In the genomic region with DNA sequence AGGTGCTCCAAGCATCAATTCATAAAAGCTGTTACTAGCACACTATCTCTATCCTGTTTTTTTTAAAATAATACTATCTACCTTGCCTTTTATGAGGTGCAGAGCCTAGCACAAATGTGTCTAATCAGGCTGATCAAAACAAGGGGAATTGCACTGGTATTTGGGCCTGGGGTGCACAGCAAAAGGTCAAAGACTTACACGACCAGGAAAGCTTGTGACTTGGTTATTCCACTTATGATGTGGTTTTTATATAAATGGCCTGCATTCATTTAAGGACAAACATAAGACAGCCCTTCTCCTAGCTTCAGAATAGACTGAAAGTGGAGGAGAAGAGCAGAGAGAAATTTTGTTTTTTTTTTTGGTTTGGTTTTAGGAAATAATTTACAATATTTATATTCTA, we compare ENCODE assay signal across 18 cellular contexts.
A peak's percentile ranks its signal among the peaks of the same experiment; 100 is the strongest.
DNase-seq lines count a peak whose midpoint lies in the region; ATAC-seq and TF ChIP-seq lines count a peak whose summit lies in the region.
"Had no signal": no experiment of that assay in that cellular context is flagged by ENCODE, and none has a peak within 500 bp of the region (broad histone marks: within the 10 kb centered on the region; RNA-seq: fewer than 3 reads in every experiment).

No MANE protein-coding gene starts in this region.

- H3F3A ChIP-seq in MM.1S (ENCODE audit: insufficient read depth, low read length): peaks cover 14% of the 10 kb centered on the region

- H3K4me1 ChIP-seq in HCT116 (ENCODE audit: control insufficient read depth in 1 of 2, insufficient read depth in 2 of 2, low read length in 2 of 2): peaks cover 17 to 46% of the 10 kb centered on the region in 2 experiments
- H3K4me1 ChIP-seq in MM.1S (ENCODE audit: low read length): peaks cover 66% of the 10 kb centered on the region
- H3K4me1 ChIP-seq: BE2C had no signal

- H3K9me2 ChIP-seq in HCT116 (ENCODE audit: insufficient read depth) (no peaks in the 10 kb centered on the region), MM.1S (replicated peaks; ENCODE audit: insufficient read depth, low read length) (no peaks in the 10 kb centered on the region)

- H3K27ac ChIP-seq in HCT116 (ENCODE audit: low read depth, low read length): no peak overlapping the region; the same call in 1 of the 2 replicates
- H3K27ac ChIP-seq in MM.1S (ENCODE audit: low read length): no peak overlapping the region
- H3K27ac ChIP-seq in VCaP: peak overlapping the region; percentile 3; the same call in 1 of the 2 replicates

- no TSS peak for BruUV-seq in HCT116 (replicated peaks; lab: Mats Ljungman, UMichigan)

- intact Hi-C loops in HCT116 (cut with micrococcal nuclease): loop anchor here (5.0 kb wide), 1 partner anchor 83 kb away; no protein-coding TSS in a partner anchor

- RAD21 ChIA-PET in HCT116 (lab: Charles Lee; ENCODE audit: low non-redundant PET in 1 of 2, low total read pairs in 2 of 2, uncharacterized antibody in 2 of 2, unreplicated experiment in 2 of 2): interaction anchor here in 1 of 2 experiments (1.2 kb wide), 1 partner anchor 11 kb away, joined by 3 read pairs; no protein-coding TSS in a partner anchor

- H2AFZ ChIP-seq in HCT116 (ENCODE audit: low read depth, low read length, poor library complexity, severe bottlenecking) (peak overlapping the region; percentile 79), MM.1S (ENCODE audit: low read length) (no peak overlapping the region)

- POLR2A ChIA-PET in HCT116 (lab: Charles Lee): interaction anchor here (1.0 to 1.2 kb wide), 4 partner anchors 60 to 178 kb away, joined by 3 to 4 read pairs (median 4); no protein-coding TSS in a partner anchor

- H3K79me2 ChIP-seq in HCT116 (ENCODE audit: insufficient read depth, low read length): no peaks in the 10 kb centered on the region
- no peaks in the 10 kb centered on the region for H3K79me2 ChIP-seq in MM.1S (ENCODE audit: low read length)

- no peak for TF ChIP-seq RAD21 in HCT116 (IDR thresholded peaks at IDR 0.05; ENCODE audit: low read depth)

- H3K9me3 ChIP-seq in HCT116 (ENCODE audit: control insufficient read depth in 1 of 2, insufficient read depth in 1 of 2, low read depth in 1 of 2, low read length in 2 of 2) (no peaks in the 10 kb centered on the region; a peak in 1 of 4 replicates), MM.1S (replicated peaks; ENCODE audit: insufficient read depth, low read length) (no peaks in the 10 kb centered on the region)
- H3K9me3 ChIP-seq: BE2C had no signal

- no peaks in the 10 kb centered on the region for H3K27me3 ChIP-seq in HCT116 (ENCODE audit: insufficient read depth, low read length)
- no peaks in the 10 kb centered on the region for H3K27me3 ChIP-seq in MM.1S (replicated peaks; ENCODE audit: insufficient read depth, low read length)
- H3K27me3 ChIP-seq: BE2C; BLaER1 treated with 17β-estradiol and CSF1 and Interleukin-3, amounts not matched to agents 10 nM and 100 nM had no signal

- DNase-seq in HCT116 (ENCODE audit: low read depth, low spot score) (no peak), MM.1S (peak; percentile 5), GOT3 (lab: John Stamatoyannopoulos, UW) (no peak)
- DNase-seq: 8988T; ACHN; BE2C; CD4-positive, alpha-beta T cell; CD8-positive, alpha-beta memory T cell; DMS 273 treated with DMSO at 0.1 percent for 48 hours; DMS79; EL; GF-D8; H9 had no signal

- no peak for TF ChIP-seq CTCF in HCT116 (IDR thresholded peaks at IDR 0.05 in 2 of 3, conservative IDR thresholded peaks at IDR 0.05 in 1 of 3; ENCODE audit: borderline replicate concordance in 1 of 3, insufficient read depth in 1 of 3, low read depth in 2 of 3, low read length in 2 of 3)
- no peak for TF ChIP-seq CTCF in MM.1S (IDR thresholded peaks at IDR 0.05; ENCODE audit: low read length)
- TF ChIP-seq CTCF in VCaP (conservative IDR thresholded peaks at IDR 0.05): no peak

- H3K4me3 ChIP-seq in HCT116 (replicated peaks in 1 of 2; ENCODE audit: low read depth in 1 of 2, low read length in 2 of 2): no peak overlapping the region
- H3K4me3 ChIP-seq in MM.1S (ENCODE audit: low read length): no peak overlapping the region
- H3K4me3 ChIP-seq: A549; BLaER1 treated with 17β-estradiol and CSF1 and Interleukin-3, amounts not matched to agents 10 nM and 100 nM had no signal

- CTCF ChIA-PET in HCT116 (lab: Charles Lee): interaction anchor here (0.7 to 3.9 kb wide), 8 partner anchors 9 to 193 kb away, joined by 3 to 38 read pairs (median 6); no protein-coding TSS in a partner anchor

- H3K4me2 ChIP-seq in HCT116 (ENCODE audit: low read length): no peak overlapping the region
- no peak overlapping the region for H3K4me2 ChIP-seq in MM.1S (ENCODE audit: low read depth, low read length)

- no peaks in the 10 kb centered on the region for H3K36me3 ChIP-seq in HCT116 (ENCODE audit: control insufficient read depth in 1 of 2, insufficient read depth in 2 of 2, low read length in 2 of 2)
- H3K36me3 ChIP-seq in MM.1S (replicated peaks; ENCODE audit: insufficient read depth, low read length): no peaks in the 10 kb centered on the region
- H3K36me3 ChIP-seq: BE2C had no signal

- no peak for TF ChIP-seq POLR2A in HCT116 (IDR thresholded peaks at IDR 0.05; ENCODE audit: borderline replicate concordance, extremely low read depth, insufficient read depth, insufficient read length)

- ATAC-seq in HCT116 (no peak), HG02763 (IDR thresholded peaks at IDR 0.05; ENCODE audit: unreplicated experiment) (no peak), GM21723 (IDR thresholded peaks at IDR 0.05; ENCODE audit: unreplicated experiment) (no peak)

- H3K9ac ChIP-seq in HCT116 (ENCODE audit: low read length) (no peak overlapping the region), MM.1S (ENCODE audit: low read length) (no peak overlapping the region)
- H3K9ac ChIP-seq: BLaER1 treated with 17β-estradiol and CSF1 and Interleukin-3, amounts not matched to agents 10 nM and 100 nM had no signal

- H4K20me1 ChIP-seq in HCT116 (ENCODE audit: insufficient read depth): no peaks in the 10 kb centered on the region
- no peaks in the 10 kb centered on the region for H4K20me1 ChIP-seq in MM.1S (ENCODE audit: insufficient read depth, low read length)
- H4K20me1 ChIP-seq: BLaER1 treated with 17β-estradiol and CSF1 and Interleukin-3, amounts not matched to agents 10 nM and 100 nM had no signal

TF ChIP-seq in HCT116, 20 proteins besides CTCF, POLR2A, EP300 and RAD21:
- TF ChIP-seq ZNF274 (IDR thresholded peaks at IDR 0.05; ENCODE audit: low read depth, low read length) (no peak), CBX3 (IDR thresholded peaks at IDR 0.05; ENCODE audit: low read depth) (no peak), EGR1 (IDR thresholded peaks at IDR 0.05; ENCODE audit: low read depth) (no peak), POLR2AphosphoS5 (IDR thresholded peaks at IDR 0.05; ENCODE audit: low read depth, low read length) (no peak), ELF1 (IDR thresholded peaks at IDR 0.05; ENCODE audit: borderline replicate concordance, low read depth) (no peak), FOSL1 (IDR thresholded peaks at IDR 0.05; ENCODE audit: low read depth) (no peak), SIN3A (IDR thresholded peaks at IDR 0.05; ENCODE audit: low read depth) (no peak), ZFX (IDR thresholded peaks at IDR 0.05) (no peak), REST (IDR thresholded peaks at IDR 0.05; ENCODE audit: low read depth) (no peak), TCF7L2 (IDR thresholded peaks at IDR 0.05; ENCODE audit: borderline replicate concordance, extremely low read depth, insufficient read depth, insufficient read length) (no peak), CEBPB (IDR thresholded peaks at IDR 0.05; ENCODE audit: low read depth) (no peak)
- TF ChIP-seq, protein P1, sequence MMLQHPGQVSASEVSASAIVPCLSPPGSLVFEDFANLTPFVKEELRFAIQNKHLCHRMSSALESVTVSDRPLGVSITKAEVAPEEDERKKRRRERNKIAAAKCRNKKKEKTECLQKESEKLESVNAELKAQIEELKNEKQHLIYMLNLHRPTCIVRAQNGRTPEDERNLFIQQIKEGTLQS (IDR thresholded peaks at IDR 0.05): no peak
